Comparison of ENCODE assay signal across 10 cellular contexts in genomic region chr20:2814587-2815051, GRCh38. TPM values are rescaled to one million over a fixed set of nuclear protein-coding genes. Genes with fewer than 3 reads are reported as not detected.
DNase-seq lines count a peak whose midpoint lies in the region; ATAC-seq and TF ChIP-seq lines count a peak whose summit lies in the region.
"Had no signal": no experiment of that assay in that cellular context is flagged by ENCODE, and none has a peak within 500 bp of the region (broad histone marks: within the 10 kb centered on the region; RNA-seq: fewer than 3 reads in every experiment).

TSS of gene C20orf141 (plus strand) at chr20:2814987. CDS start at chr20:2815185, 198 bp downstream.

- CTCF ChIA-PET in Panc1 (lab: Charles Lee), result no interaction called here
- CTCF ChIA-PET in activated CD4-positive, alpha-beta T cell treated with anti-CD3 and anti-CD28 coated beads, Interleukin-2, amount 10 ng/mL, durations not matched to agents 7 days and 5 days (lab: Charles Lee), result no interaction called here

- intact Hi-C loops in Panc1 (cut with micrococcal nuclease; ENCODE audit: unreplicated experiment), result no loop called here

- no peak within 1 kb of the TSS for H3K27ac Mint-ChIP-seq in neural progenitor cell
- no peak within 1 kb of the TSS for H3K27ac Mint-ChIP-seq in activated CD4-positive, alpha-beta T cell treated with anti-CD3 and anti-CD28 coated beads, Interleukin-2, amount 10 ng/mL, durations not matched to agents 7 days and 5 days

- H3K27me3 ChIP-seq in Panc1 (ENCODE audit: control insufficient read depth, insufficient read depth, low read length), result no peaks in the 10 kb centered on the region
- H3K27me3 ChIP-seq in trophoblast cell (ENCODE audit: insufficient read depth, low read length), result no peaks in the 10 kb centered on the region
- peaks cover 30% of the 10 kb centered on the region for H3K27me3 ChIP-seq in neural progenitor cell

- peak within 1 kb of the TSS; percentile 22 for H3K14ac ChIP-seq in trophoblast cell (ENCODE audit: low read length)

- no peak within 1 kb of the TSS for H3K4me3 ChIP-seq in Panc1 (ENCODE audit: low read depth in 2 of 2, low read length in 2 of 2)
- H3K4me3 ChIP-seq in trophoblast cell (ENCODE audit: low read depth, low read length), result no peak within 1 kb of the TSS
- no peak within 1 kb of the TSS for H3K4me3 ChIP-seq in neural progenitor cell

- no CpG with 5 or more reads among the region's 5 CpGs for WGBS in trophoblast cell (ENCODE audit: extremely low coverage, insufficient coverage, insufficient read length)

- in situ Hi-C loops in Panc1 (cut with HindIII; ENCODE audit: low pct_unique_long_range_greater_than_20kb, low sequenced_read_pairs), result no loop called here

- H3K79me2 ChIP-seq in trophoblast cell (ENCODE audit: control insufficient read depth, insufficient read depth, low read length, poor library complexity), result no peaks in the 10 kb centered on the region
- H3K79me2 ChIP-seq in neural progenitor cell (ENCODE audit: low read depth), result no peaks in the 10 kb centered on the region

- H3K9ac ChIP-seq in trophoblast cell (ENCODE audit: low read length), result no peak within 1 kb of the TSS
- no peak within 1 kb of the TSS for H3K9ac ChIP-seq in neural progenitor cell

- no peaks in the 10 kb centered on the region for H3K36me3 ChIP-seq in Panc1 (ENCODE audit: control insufficient read depth, insufficient read depth, low read length)
- H3K36me3 ChIP-seq in trophoblast cell (ENCODE audit: control insufficient read depth in 1 of 2, insufficient read depth in 2 of 2, low read length in 2 of 2), result no peaks in the 10 kb centered on the region
- H3K36me3 ChIP-seq in neural progenitor cell, result no peaks in the 10 kb centered on the region

- no peak within 1 kb of the TSS for H2AK5ac ChIP-seq in trophoblast cell (ENCODE audit: low read length)

- no peak within 1 kb of the TSS for H2BK5ac ChIP-seq in trophoblast cell (ENCODE audit: low read depth, low read length, poor library complexity)

- DNase-seq in ELR (ENCODE audit: low read depth) (peak; percentile 99), Panc1 (ENCODE audit: low read depth, low spot score) (peak; percentile 50), epithelial cell of prostate (ENCODE audit: low read depth, low spot score) (peak; percentile 69), trophoblast cell (peak; percentile 97 to 98), neural progenitor cell (ENCODE audit: low spot score) (no peak), putamen (ENCODE audit: low spot score) (no peak)
- no peak for DNase-seq in activated CD4-positive, alpha-beta T cell treated with anti-CD3 and anti-CD28 coated beads, Interleukin-2, amount 10 ng/mL, durations not matched to agents 7 days and 5 days
- DNase-seq: activated T-cell treated with anti-CD3 and anti-CD28 coated beads for 4 hours, NCI-H1105 had no signal

- no peak within 1 kb of the TSS for H3K18ac ChIP-seq in trophoblast cell (ENCODE audit: low read length)

- H3K4me1 Mint-ChIP-seq in neural progenitor cell, result peaks cover 4% of the 10 kb centered on the region
- no peaks in the 10 kb centered on the region for H3K4me1 Mint-ChIP-seq in activated CD4-positive, alpha-beta T cell treated with anti-CD3 and anti-CD28 coated beads, Interleukin-2, amount 10 ng/mL, durations not matched to agents 7 days and 5 days

- H4K12ac ChIP-seq in trophoblast cell (ENCODE audit: low read depth, low read length), result no peak within 1 kb of the TSS

- H3K4ac ChIP-seq in trophoblast cell (ENCODE audit: low read depth, low read length), result no peak within 1 kb of the TSS

- H3K23ac ChIP-seq in trophoblast cell (ENCODE audit: low read length), result no peak within 1 kb of the TSS

- peaks cover 21% of the 10 kb centered on the region for H3K27me3 Mint-ChIP-seq in neural progenitor cell (ENCODE audit: insufficient read depth, low read depth)
- peaks cover 49% of the 10 kb centered on the region for H3K27me3 Mint-ChIP-seq in activated CD4-positive, alpha-beta T cell treated with anti-CD3 and anti-CD28 coated beads, Interleukin-2, amount 10 ng/mL, durations not matched to agents 7 days and 5 days

- no peaks in the 10 kb centered on the region for H3K36me3 Mint-ChIP-seq in neural progenitor cell
- H3K36me3 Mint-ChIP-seq in activated CD4-positive, alpha-beta T cell treated with anti-CD3 and anti-CD28 coated beads, Interleukin-2, amount 10 ng/mL, durations not matched to agents 7 days and 5 days (ENCODE audit: low read depth), result peaks cover 2% of the 10 kb centered on the region

- H2AFZ ChIP-seq in trophoblast cell (ENCODE audit: insufficient read depth, low read length, poor library complexity), result no peak within 1 kb of the TSS
- no peak within 1 kb of the TSS for H2AFZ ChIP-seq in neural progenitor cell (replicated peaks)

- H3K4me3 Mint-ChIP-seq in neural progenitor cell, result no peak within 1 kb of the TSS
- H3K4me3 Mint-ChIP-seq in activated CD4-positive, alpha-beta T cell treated with anti-CD3 and anti-CD28 coated beads, Interleukin-2, amount 10 ng/mL, durations not matched to agents 7 days and 5 days, result no peak within 1 kb of the TSS

- H3F3A ChIP-seq in neural progenitor cell (ENCODE audit: low read depth), result peaks cover under 1% of the 10 kb centered on the region

- POLR2A ChIA-PET in Panc1 (lab: Charles Lee), result no interaction called here
- POLR2A ChIA-PET in activated CD4-positive, alpha-beta T cell treated with anti-CD3 and anti-CD28 coated beads, Interleukin-2, amount 10 ng/mL, durations not matched to agents 7 days and 5 days (lab: Charles Lee), result no interaction called here

- peak within 1 kb of the TSS; percentile 56 for H2BK120ac ChIP-seq in trophoblast cell (ENCODE audit: insufficient read depth, low read length, poor library complexity)

- H3K9me3 ChIP-seq in Panc1 (ENCODE audit: control insufficient read depth, insufficient read depth, low read depth, low read length) (peaks cover 6% of the 10 kb centered on the region; the same call in 1 of the 2 replicates), trophoblast cell (ENCODE audit: insufficient read depth, low read depth, low read length) (no peaks in the 10 kb centered on the region), neural progenitor cell (ENCODE audit: low read depth) (no peaks in the 10 kb centered on the region)

- peaks cover 25% of the 10 kb centered on the region for H3K9me3 Mint-ChIP-seq in neural progenitor cell
- H3K9me3 Mint-ChIP-seq in activated CD4-positive, alpha-beta T cell treated with anti-CD3 and anti-CD28 coated beads, Interleukin-2, amount 10 ng/mL, durations not matched to agents 7 days and 5 days, result peaks cover 11% of the 10 kb centered on the region

- TF ChIP-seq CTCF in Panc1 (IDR thresholded peaks at IDR 0.05) (no peak), neural progenitor cell (IDR thresholded peaks at IDR 0.05) (no peak)

- H4K8ac ChIP-seq in trophoblast cell (ENCODE audit: low read depth, low read length), result no peak within 1 kb of the TSS

- no peak within 1 kb of the TSS for H2BK12ac ChIP-seq in trophoblast cell (ENCODE audit: low read length)

- H3K79me1 ChIP-seq in trophoblast cell (ENCODE audit: low read length), result no peaks in the 10 kb centered on the region

- H3K4me1 ChIP-seq in Panc1 (ENCODE audit: control insufficient read depth, insufficient read depth, low read length) (no peaks in the 10 kb centered on the region; the same call in 1 of the 2 replicates), trophoblast cell (ENCODE audit: control insufficient read depth in 1 of 2, insufficient read depth in 2 of 2, low read length in 2 of 2) (peaks cover 2 to 11% of the 10 kb centered on the region in 2 experiments), neural progenitor cell (peaks cover 3% of the 10 kb centered on the region)

- no peaks in the 10 kb centered on the region for H4K20me1 ChIP-seq in neural progenitor cell (ENCODE audit: low read depth)

- ATAC-seq in Panc1, result peak; percentile 66
- no peak for ATAC-seq in GM21529 (IDR thresholded peaks at IDR 0.05; ENCODE audit: unreplicated experiment)

- peak within 1 kb of the TSS; percentile 63 for H4K91ac ChIP-seq in trophoblast cell (ENCODE audit: low read depth, low read length)

- BruUV-seq in Panc1 (replicated peaks; lab: Mats Ljungman, UMichigan), result no TSS peak

- H3K27ac ChIP-seq in Panc1 (ENCODE audit: low read length), result no peak within 1 kb of the TSS
- H3K27ac ChIP-seq in epithelial cell of prostate, result no peak within 1 kb of the TSS
- H3K27ac ChIP-seq in trophoblast cell (ENCODE audit: low read depth, low read length), result peak within 1 kb of the TSS; percentile 43
- H3K27ac ChIP-seq in neural progenitor cell, result no peak within 1 kb of the TSS

- H3K4me2 ChIP-seq in trophoblast cell (ENCODE audit: low read length) (no peak within 1 kb of the TSS), neural progenitor cell (no peak within 1 kb of the TSS)

RNA-seq across cellular contexts. Expression of gene C20orf141, which starts in this region (rescaled TPM):
- not detected for total RNA-seq in Panc1 (2021; ENCODE audit: unreplicated experiment)
- polyA plus RNA-seq in Panc1 (2012; ENCODE audit: insufficient read length), result not detected
- 0.19 and 0.31 TPM in 2 replicates for polyA plus RNA-seq in trophoblast cell (2013)
- total RNA-seq in neural progenitor cell (ENCODE audit: low replicate concordance), result not detected in 2 replicates
- total RNA-seq in activated CD4-positive, alpha-beta T cell treated with anti-CD3 and anti-CD28 coated beads, Interleukin-2, amount 10 ng/mL, durations not matched to agents 7 days and 5 days, result not detected

Comparison
In these comparisons a context has a peak if more than half of its experiments do, and no peak if none do; other contexts are left out.
1. Peak in DNase-seq and ATAC-seq in Panc1; RNA of the gene not detected or under 1 TPM.
2. DNase-seq: peak in ELR (single experiment), epithelial cell of prostate (single experiment) and trophoblast cell (2 of 2); none in neural progenitor cell (single experiment), putamen (single experiment) and activated CD4-positive, alpha-beta T cell treated with anti-CD3 and anti-CD28 coated beads, Interleukin-2, amount 10 ng/mL, durations not matched to agents 7 days and 5 days (single experiment).